Comparison of ENCODE assay signal across 8 cellular contexts in genomic region chr12:131844656-131845055, GRCh38. TPM values are rescaled to one million over a fixed set of nuclear protein-coding genes. Genes with fewer than 3 reads are reported as not detected.
"Had no signal": no experiment of that assay in that cellular context is flagged by ENCODE, and none has a peak within 500 bp of the region (broad histone marks: within the 10 kb centered on the region; RNA-seq: fewer than 3 reads in every experiment).

No MANE protein-coding gene starts in this region.

- H2AFZ ChIP-seq: GM23338 had no signal

- H3K4me3 ChIP-seq: GM23338 had no signal

- ATAC-seq: GM23338 had no signal

- DNase-seq: H9, HCEC 1CT, KG1 had no signal

- H3K4me2 ChIP-seq: GM23338 had no signal

- FAIRE-seq: H1, H54, HTR-8/SVneo had no signal

RNA-seq across cellular contexts. Expression of gene MMP17, which starts 16.5 kb away (rescaled TPM):
- total RNA-seq: HT-29 had no signal
